ENCODE assay signal across 20 cellular contexts in genomic region chr20:36177716-36178115, GRCh38.
"Had no signal": no experiment of that assay in that cellular context is flagged by ENCODE, and none has a peak within 500 bp of the region (broad histone marks: within the 10 kb centered on the region; RNA-seq: fewer than 3 reads in every experiment).

No MANE protein-coding gene starts in this region.

- H3K9me3 ChIP-seq: SK-N-SH had no signal

- H3K9ac ChIP-seq: KMS-11, SK-N-SH had no signal

- DNase-seq: Kasumi-1, MM.1S, NCI-H1092 treated with DMSO at 0.1 percent for 48 hours, NCI-H1417, NCI-H1436 treated with DMSO at 0.1 percent for 48 hours, NCI-H1694, NCI-H187 treated with DMSO at 0.1 percent for 48 hours, NCI-H2029 treated with DMSO at 0.1 percent for 48 hours, NCI-H2171 treated with DMSO at 0.1 percent for 48 hours, NCI-H345, NCI-H524, NCI-H526 treated with DMSO at 0.1 percent for 48 hours, NCI-H774, SHP77, SK-N-SH, SW 1271 had no signal

- H3K4me2 ChIP-seq: KMS-11, SK-N-SH had no signal

- H3K27ac ChIP-seq: KMS-11, RWPE1 had no signal

- ATAC-seq: K562, Panc1 had no signal

- FAIRE-seq: K562 had no signal

- H3K4me3 ChIP-seq: K562 had no signal
